30 cellular contexts compared by ENCODE assay signal in genomic region chr2:188000189-188000588, GRCh38.
"Had no signal": no experiment of that assay in that cellular context is flagged by ENCODE, and none has a peak within 500 bp of the region (broad histone marks: within the 10 kb centered on the region; RNA-seq: fewer than 3 reads in every experiment).

No MANE protein-coding gene starts in this region.

- H3K4me1 ChIP-seq: colonic mucosa, esophagus squamous epithelium, gastrocnemius medialis, heart right ventricle, left lung, lower lobe of right lung had no signal

- H3K27me3 Mint-ChIP-seq: effector memory CD8-positive, alpha-beta T cell; naive B cell had no signal

- H3K4me1 Mint-ChIP-seq: immature natural killer cell, mesothelial cell of epicardium, naive B cell had no signal

- FAIRE-seq: endometrium, kidney had no signal

- H3K27me3 ChIP-seq: colonic mucosa, esophagus squamous epithelium, gastrocnemius medialis, heart right ventricle, left lung had no signal

- H3K4me3 ChIP-seq: colonic mucosa, esophagus squamous epithelium, gastrocnemius medialis, heart right ventricle, left lung, lower lobe of right lung, mucosa of descending colon had no signal

- H3K4me3 Mint-ChIP-seq: dendritic cell treated with granulocyte-macrophage colony-stimulating factor and Interleukin-4, amounts not matched to agents 40 ng/mL and 50 ng/mL, for 4 days; effector memory CD8-positive, alpha-beta T cell; endodermal cell; immature natural killer cell; mesothelial cell of epicardium; naive B cell had no signal

- DNase-seq: colonic mucosa; cortex of kidney; effector CD8-positive, alpha-beta T cell; effector memory CD8-positive, alpha-beta T cell; endodermal cell; erythroblast; esophagus squamous epithelium; foreskin fibroblast; foreskin melanocyte; gastrocnemius medialis; glutamatergic neuron; head of caudate nucleus; heart right ventricle; hippocampal formation; immature natural killer cell; islet precursor cell; kidney; kidney glomerular epithelial cell; left colon; left lung; left ventricle myocardium superior; lower lobe of right lung; mesenchymal stem cell; mucosa of descending colon; naive B cell had no signal

- ATAC-seq: effector memory CD8-positive, alpha-beta T cell; esophagus mucosa; gastrocnemius medialis; heart right ventricle; left colon; left lung; left ventricle myocardium superior; lower lobe of right lung; mucosa of descending colon had no signal

- H3K9me3 Mint-ChIP-seq: dendritic cell treated with granulocyte-macrophage colony-stimulating factor and Interleukin-4, amounts not matched to agents 40 ng/mL and 50 ng/mL, for 4 days; endodermal cell; mesothelial cell of epicardium had no signal

- H3K27ac Mint-ChIP-seq: dendritic cell treated with granulocyte-macrophage colony-stimulating factor and Interleukin-4, amounts not matched to agents 40 ng/mL and 50 ng/mL, for 4 days; effector memory CD8-positive, alpha-beta T cell; endodermal cell; immature natural killer cell; mesothelial cell of epicardium; naive B cell had no signal

- H3K27ac ChIP-seq: colonic mucosa, epithelial cell of prostate, esophagus squamous epithelium, gastrocnemius medialis, heart right ventricle, left lung, lower lobe of right lung had no signal

- H3K9me3 ChIP-seq: colonic mucosa, esophagus squamous epithelium, gastrocnemius medialis, heart right ventricle, left lung, lower lobe of right lung, mucosa of descending colon had no signal

- H3K36me3 ChIP-seq: colonic mucosa, esophagus squamous epithelium, gastrocnemius medialis, heart right ventricle, left lung, lower lobe of right lung had no signal

- H3K36me3 Mint-ChIP-seq: immature natural killer cell, mesothelial cell of epicardium, naive B cell had no signal
